Comparison of ENCODE assay signal across 1 cellular context in the genomic region with DNA sequence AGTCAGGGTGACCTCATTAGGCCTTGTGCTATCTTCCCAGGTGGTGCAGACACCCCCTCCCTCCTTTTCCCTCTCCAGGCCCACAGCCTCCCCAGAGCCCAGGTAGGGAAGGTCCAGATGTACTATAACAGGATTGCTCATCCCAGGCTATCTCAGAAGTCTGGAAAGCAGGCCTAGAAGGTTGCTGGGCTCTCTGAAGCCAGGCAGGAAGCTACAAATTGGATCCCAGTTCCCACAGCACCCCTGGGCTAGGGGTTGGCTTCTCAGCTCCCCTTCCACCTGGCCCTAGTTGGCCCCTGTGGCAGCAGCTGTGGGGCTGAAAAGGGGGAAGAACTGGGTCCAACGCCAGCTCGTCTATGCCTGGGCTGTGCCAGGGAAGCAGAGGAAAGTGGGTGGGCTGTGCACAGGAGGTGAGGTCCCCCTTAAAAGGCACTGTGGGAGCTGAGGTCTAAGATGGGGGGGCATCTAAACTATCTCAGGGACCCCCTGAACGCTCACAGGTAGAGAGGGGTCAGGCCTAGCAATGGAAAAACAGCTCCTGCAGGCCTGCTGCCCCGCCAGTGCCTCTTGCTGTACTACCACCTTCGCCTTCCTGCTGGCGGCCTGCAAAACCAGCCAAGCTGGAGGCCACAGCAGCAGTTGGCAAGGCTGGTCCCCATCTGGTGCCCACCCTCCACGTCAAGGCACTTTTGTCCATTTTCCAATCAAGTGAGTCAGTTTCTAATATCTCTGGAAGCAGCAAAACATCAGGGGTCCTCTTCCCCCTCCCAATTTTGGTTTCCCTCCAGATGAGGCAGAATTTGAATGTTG.
TF ChIP-seq lines count a peak whose summit lies in the region.

No MANE protein-coding gene starts in this region.

TF ChIP-seq in K562, 482 proteins besides CTCF, POLR2A, EP300 and RAD21 (continued from another document and continues in another):
- TF ChIP-seq, protein P1, sequence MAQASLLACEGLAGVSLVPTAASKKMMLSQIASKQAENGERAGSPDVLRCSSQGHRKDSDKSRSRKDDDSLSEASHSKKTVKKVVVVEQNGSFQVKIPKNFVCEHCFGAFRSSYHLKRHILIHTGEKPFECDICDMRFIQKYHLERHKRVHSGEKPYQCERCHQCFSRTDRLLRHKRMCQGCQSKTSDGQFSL (CRISPR knock-in tag; IDR thresholded peaks at IDR 0.05): peak; percentile 50; the same call in 1 of the 2 replicates
- TF ChIP-seq, protein P1 (tag; IDR thresholded peaks at IDR 0.05): no peak
- TF ChIP-seq FOXA1 (IDR thresholded peaks at IDR 0.05; ENCODE audit: borderline replicate concordance) (no peak), BCOR (IDR thresholded peaks at IDR 0.05) (no peak), POLR2AphosphoS5 (IDR thresholded peaks at IDR 0.05; ENCODE audit: control insufficient read depth, insufficient read depth, low read depth, low read length) (no peak), PYGO2 (tag; IDR thresholded peaks at IDR 0.05) (no peak), TOE1 (IDR thresholded peaks at IDR 0.05; ENCODE audit: borderline replicate concordance) (no peak), TOE1 (CRISPR knock-in tag; IDR thresholded peaks at IDR 0.05; ENCODE audit: borderline replicate concordance, low read depth) (no peak), ZNF212 (CRISPR knock-in tag; IDR thresholded peaks at IDR 0.05) (no peak), ZNF764 (CRISPR knock-in tag; IDR thresholded peaks at IDR 0.05; ENCODE audit: low read depth) (no peak), ZNF239 (CRISPR knock-in tag; IDR thresholded peaks at IDR 0.05) (no peak), SMAD1 (IDR thresholded peaks at IDR 0.05; ENCODE audit: low read depth, low read length, partially characterized antibody) (no peak), ZNF717 (CRISPR knock-in tag; IDR thresholded peaks at IDR 0.05) (peak; percentile 74; the same call in 1 of the 2 replicates), HOXB6 (CRISPR knock-in tag; IDR thresholded peaks at IDR 0.05; ENCODE audit: borderline replicate concordance) (no peak), BHLHE40 (IDR thresholded peaks at IDR 0.05; ENCODE audit: low read length) (no peak), CREBBP (IDR thresholded peaks at IDR 0.05; ENCODE audit: low read depth, low read length) (no peak), TGIF2 (CRISPR knock-in tag; IDR thresholded peaks at IDR 0.05) (no peak; the same call in 1 of the 2 replicates), ZNF143 (CRISPR knock-in tag; IDR thresholded peaks at IDR 0.05) (0 out of 2 replicates have a peak, but pooled peaks have one; percentile 13), SPI1 (IDR thresholded peaks at IDR 0.05; ENCODE audit: borderline replicate concordance, low read depth, low read length) (no peak), ZNF347 (CRISPR knock-in tag; IDR thresholded peaks at IDR 0.05; ENCODE audit: low read depth) (no peak), HMGN3 (IDR thresholded peaks at IDR 0.05; ENCODE audit: borderline replicate concordance, extremely low read depth, insufficient read length, low read depth, low read length) (no peak), MTA2 (IDR thresholded peaks at IDR 0.05; ENCODE audit: low read depth) (no peak), ZNF124 (CRISPR knock-in tag; IDR thresholded peaks at IDR 0.05) (no peak), ZNF507 (tag; conservative IDR thresholded peaks at IDR 0.05) (no peak), L3MBTL2 (IDR thresholded peaks at IDR 0.05) (no peak), RBBP5 (IDR thresholded peaks at IDR 0.05; ENCODE audit: borderline replicate concordance, insufficient read depth, low read length, poor library complexity, severe bottlenecking) (no peak), RCOR1 (IDR thresholded peaks at IDR 0.05; ENCODE audit: borderline replicate concordance in 1 of 2, low read depth in 2 of 2, low read length in 2 of 2) (no peak), OTX1 (CRISPR knock-in tag; IDR thresholded peaks at IDR 0.05) (no peak), GABPB1 (CRISPR knock-in tag; IDR thresholded peaks at IDR 0.05) (no peak), NR1H2 (CRISPR knock-in tag; IDR thresholded peaks at IDR 0.05) (0 out of 2 replicates have a peak, but pooled peaks have one; percentile 44), ZNF3 (CRISPR knock-in tag; IDR thresholded peaks at IDR 0.05) (no peak), RBM15 (IDR thresholded peaks at IDR 0.05; ENCODE audit: insufficient read depth, low read length) (no peak), KAT7 (CRISPR knock-in tag; IDR thresholded peaks at IDR 0.05; ENCODE audit: borderline replicate concordance) (no peak), POLR2B (IDR thresholded peaks at IDR 0.05; ENCODE audit: low read depth, partially characterized antibody) (peak; percentile 65), ZNF778 (CRISPR knock-in tag; IDR thresholded peaks at IDR 0.05) (no peak), ZNF408 (CRISPR knock-in tag; IDR thresholded peaks at IDR 0.05; ENCODE audit: low read depth) (no peak), XRCC5 (IDR thresholded peaks at IDR 0.05; ENCODE audit: low read depth, low read length) (0 out of 2 replicates have a peak, but pooled peaks have one; percentile 25), FUS (optimal IDR thresholded peaks at IDR 0.05; ENCODE audit: low read depth, low read length) (no peak), RFX5 (IDR thresholded peaks at IDR 0.05; ENCODE audit: low read depth, low read length) (no peak), ETV6 (IDR thresholded peaks at IDR 0.05; ENCODE audit: borderline replicate concordance in 1 of 2, low read depth in 2 of 2, low read length in 1 of 2) (no peak), ETV6 (CRISPR knock-in tag; IDR thresholded peaks at IDR 0.05; ENCODE audit: borderline replicate concordance) (no peak), JUN (IDR thresholded peaks at IDR 0.05; ENCODE audit: borderline replicate concordance, low read depth, low read length) (no peak), JUN (CRISPR knock-in tag; IDR thresholded peaks at IDR 0.05; ENCODE audit: borderline replicate concordance) (peak; percentile 63; the same call in 1 of the 2 replicates), TSC22D4 (tag; IDR thresholded peaks at IDR 0.05) (no peak), E2F3 (CRISPR knock-in tag; IDR thresholded peaks at IDR 0.05) (no peak), ARHGAP35 (IDR thresholded peaks at IDR 0.05; ENCODE audit: partially characterized antibody) (no peak)
- TF ChIP-seq, protein P2, sequence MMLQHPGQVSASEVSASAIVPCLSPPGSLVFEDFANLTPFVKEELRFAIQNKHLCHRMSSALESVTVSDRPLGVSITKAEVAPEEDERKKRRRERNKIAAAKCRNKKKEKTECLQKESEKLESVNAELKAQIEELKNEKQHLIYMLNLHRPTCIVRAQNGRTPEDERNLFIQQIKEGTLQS (IDR thresholded peaks at IDR 0.05): no peak
- TF ChIP-seq, protein P2 (CRISPR knock-in tag; conservative IDR thresholded peaks at IDR 0.05): no peak
- TF ChIP-seq, protein P3, sequence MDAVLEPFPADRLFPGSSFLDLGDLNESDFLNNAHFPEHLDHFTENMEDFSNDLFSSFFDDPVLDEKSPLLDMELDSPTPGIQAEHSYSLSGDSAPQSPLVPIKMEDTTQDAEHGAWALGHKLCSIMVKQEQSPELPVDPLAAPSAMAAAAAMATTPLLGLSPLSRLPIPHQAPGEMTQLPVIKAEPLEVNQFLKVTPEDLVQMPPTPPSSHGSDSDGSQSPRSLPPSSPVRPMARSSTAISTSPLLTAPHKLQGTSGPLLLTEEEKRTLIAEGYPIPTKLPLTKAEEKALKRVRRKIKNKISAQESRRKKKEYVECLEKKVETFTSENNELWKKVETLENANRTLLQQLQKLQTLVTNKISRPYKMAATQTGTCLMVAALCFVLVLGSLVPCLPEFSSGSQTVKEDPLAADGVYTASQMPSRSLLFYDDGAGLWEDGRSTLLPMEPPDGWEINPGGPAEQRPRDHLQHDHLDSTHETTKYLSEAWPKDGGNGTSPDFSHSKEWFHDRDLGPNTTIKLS (IDR thresholded peaks at IDR 0.05; ENCODE audit: borderline replicate concordance, low read depth): no peak
- TF ChIP-seq, protein P4, sequence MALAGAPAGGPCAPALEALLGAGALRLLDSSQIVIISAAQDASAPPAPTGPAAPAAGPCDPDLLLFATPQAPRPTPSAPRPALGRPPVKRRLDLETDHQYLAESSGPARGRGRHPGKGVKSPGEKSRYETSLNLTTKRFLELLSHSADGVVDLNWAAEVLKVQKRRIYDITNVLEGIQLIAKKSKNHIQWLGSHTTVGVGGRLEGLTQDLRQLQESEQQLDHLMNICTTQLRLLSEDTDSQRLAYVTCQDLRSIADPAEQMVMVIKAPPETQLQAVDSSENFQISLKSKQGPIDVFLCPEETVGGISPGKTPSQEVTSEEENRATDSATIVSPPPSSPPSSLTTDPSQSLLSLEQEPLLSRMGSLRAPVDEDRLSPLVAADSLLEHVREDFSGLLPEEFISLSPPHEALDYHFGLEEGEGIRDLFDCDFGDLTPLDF (CRISPR knock-in tag; IDR thresholded peaks at IDR 0.05): no peak
- TF ChIP-seq, protein P5, sequence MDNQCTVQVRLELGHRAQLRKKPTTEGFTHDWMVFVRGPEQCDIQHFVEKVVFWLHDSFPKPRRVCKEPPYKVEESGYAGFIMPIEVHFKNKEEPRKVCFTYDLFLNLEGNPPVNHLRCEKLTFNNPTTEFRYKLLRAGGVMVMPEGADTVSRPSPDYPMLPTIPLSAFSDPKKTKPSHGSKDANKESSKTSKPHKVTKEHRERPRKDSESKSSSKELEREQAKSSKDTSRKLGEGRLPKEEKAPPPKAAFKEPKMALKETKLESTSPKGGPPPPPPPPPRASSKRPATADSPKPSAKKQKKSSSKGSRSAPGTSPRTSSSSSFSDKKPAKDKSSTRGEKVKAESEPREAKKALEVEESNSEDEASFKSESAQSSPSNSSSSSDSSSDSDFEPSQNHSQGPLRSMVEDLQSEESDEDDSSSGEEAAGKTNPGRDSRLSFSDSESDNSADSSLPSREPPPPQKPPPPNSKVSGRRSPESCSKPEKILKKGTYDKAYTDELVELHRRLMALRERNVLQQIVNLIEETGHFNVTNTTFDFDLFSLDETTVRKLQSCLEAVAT (IDR thresholded peaks at IDR 0.05): no peak
- TF ChIP-seq, protein P6, sequence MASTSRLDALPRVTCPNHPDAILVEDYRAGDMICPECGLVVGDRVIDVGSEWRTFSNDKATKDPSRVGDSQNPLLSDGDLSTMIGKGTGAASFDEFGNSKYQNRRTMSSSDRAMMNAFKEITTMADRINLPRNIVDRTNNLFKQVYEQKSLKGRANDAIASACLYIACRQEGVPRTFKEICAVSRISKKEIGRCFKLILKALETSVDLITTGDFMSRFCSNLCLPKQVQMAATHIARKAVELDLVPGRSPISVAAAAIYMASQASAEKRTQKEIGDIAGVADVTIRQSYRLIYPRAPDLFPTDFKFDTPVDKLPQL (IDR thresholded peaks at IDR 0.05; ENCODE audit: extremely low read depth, insufficient read length): no peak
- TF ChIP-seq, protein P7, sequence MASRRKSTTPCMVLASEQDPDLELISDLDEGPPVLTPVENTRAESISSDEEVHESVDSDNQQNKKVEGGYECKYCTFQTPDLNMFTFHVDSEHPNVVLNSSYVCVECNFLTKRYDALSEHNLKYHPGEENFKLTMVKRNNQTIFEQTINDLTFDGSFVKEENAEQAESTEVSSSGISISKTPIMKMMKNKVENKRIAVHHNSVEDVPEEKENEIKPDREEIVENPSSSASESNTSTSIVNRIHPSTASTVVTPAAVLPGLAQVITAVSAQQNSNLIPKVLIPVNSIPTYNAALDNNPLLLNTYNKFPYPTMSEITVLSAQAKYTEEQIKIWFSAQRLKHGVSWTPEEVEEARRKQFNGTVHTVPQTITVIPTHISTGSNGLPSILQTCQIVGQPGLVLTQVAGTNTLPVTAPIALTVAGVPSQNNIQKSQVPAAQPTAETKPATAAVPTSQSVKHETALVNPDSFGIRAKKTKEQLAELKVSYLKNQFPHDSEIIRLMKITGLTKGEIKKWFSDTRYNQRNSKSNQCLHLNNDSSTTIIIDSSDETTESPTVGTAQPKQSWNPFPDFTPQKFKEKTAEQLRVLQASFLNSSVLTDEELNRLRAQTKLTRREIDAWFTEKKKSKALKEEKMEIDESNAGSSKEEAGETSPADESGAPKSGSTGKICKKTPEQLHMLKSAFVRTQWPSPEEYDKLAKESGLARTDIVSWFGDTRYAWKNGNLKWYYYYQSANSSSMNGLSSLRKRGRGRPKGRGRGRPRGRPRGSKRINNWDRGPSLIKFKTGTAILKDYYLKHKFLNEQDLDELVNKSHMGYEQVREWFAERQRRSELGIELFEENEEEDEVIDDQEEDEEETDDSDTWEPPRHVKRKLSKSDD (conservative IDR thresholded peaks at IDR 0.05; ENCODE audit: low read length): no peak
- TF ChIP-seq, protein P8, sequence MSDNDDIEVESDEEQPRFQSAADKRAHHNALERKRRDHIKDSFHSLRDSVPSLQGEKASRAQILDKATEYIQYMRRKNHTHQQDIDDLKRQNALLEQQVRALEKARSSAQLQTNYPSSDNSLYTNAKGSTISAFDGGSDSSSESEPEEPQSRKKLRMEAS (CRISPR knock-in tag; IDR thresholded peaks at IDR 0.05): no peak
- TF ChIP-seq, protein P9, sequence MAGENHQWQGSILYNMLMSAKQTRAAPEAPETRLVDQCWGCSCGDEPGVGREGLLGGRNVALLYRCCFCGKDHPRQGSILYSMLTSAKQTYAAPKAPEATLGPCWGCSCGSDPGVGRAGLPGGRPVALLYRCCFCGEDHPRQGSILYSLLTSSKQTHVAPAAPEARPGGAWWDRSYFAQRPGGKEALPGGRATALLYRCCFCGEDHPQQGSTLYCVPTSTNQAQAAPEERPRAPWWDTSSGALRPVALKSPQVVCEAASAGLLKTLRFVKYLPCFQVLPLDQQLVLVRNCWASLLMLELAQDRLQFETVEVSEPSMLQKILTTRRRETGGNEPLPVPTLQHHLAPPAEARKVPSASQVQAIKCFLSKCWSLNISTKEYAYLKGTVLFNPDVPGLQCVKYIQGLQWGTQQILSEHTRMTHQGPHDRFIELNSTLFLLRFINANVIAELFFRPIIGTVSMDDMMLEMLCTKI (IDR thresholded peaks at IDR 0.05; ENCODE audit: partially characterized antibody): no peak
